ENCODE assay signal across 8 cellular contexts in the genomic region with DNA sequence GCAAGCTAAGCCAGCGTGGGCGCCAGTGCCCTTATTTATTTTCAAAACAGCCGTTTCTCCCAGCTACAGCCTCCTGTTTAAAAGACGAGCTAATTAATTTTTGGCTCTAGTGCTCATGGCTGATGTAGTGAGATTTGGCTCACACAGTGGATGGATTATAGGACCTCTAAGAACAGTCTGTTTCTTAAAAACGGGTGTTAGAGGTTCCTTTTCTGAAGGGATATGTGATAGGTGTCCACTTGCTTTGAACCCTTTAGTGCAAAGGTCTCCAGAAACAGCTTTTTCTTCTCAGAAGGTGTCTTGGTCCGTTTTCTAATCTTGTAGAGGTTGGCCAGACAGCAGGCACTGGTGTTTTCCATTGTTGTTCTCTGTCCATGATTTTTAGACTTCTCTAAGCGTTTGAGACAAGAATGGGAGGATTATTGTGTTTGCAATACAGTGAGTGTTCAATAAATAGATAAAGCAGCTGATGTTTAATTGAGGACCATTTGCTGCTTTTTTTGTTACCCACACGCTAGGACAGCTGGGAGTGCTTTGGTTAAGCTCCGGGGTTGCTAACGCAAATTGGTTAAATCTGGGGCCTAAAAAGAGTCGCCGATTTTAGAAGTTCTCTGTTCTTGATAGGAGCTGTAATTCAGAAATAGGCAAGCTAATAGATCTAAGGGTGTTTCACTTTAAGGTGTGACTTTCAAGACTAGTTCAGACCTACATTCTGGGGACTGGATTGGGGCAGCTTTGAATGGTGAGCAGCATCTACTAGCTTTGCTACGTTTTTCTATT. TPM values are rescaled to one million over a fixed set of nuclear protein-coding genes. Genes with fewer than 3 reads are reported as not detected.
DNase-seq lines count a peak whose midpoint lies in the region; ATAC-seq and TF ChIP-seq lines count a peak whose summit lies in the region.

No MANE protein-coding gene starts in this region.

- TF ChIP-seq EP300 in esophagus muscularis mucosa (IDR thresholded peaks at IDR 0.05): no peak
- no peak for TF ChIP-seq EP300 in ovary (IDR thresholded peaks at IDR 0.05)

- peaks cover 41% of the 10 kb centered on the region for H3K4me1 Mint-ChIP-seq in T-helper 1 cell treated with Interleukin-12 subunit alpha and Interleukin-12 subunit beta and Interleukin-4 antibody, amounts not matched to agents 30 μg/mL and 1 μg/mL, for 36 hours (ENCODE audit: low read depth)

- peaks cover 13 to 24% (median 21%) of the 10 kb centered on the region in 4 donors for H3K4me1 ChIP-seq in esophagus muscularis mucosa
- peaks cover 2% of the 10 kb centered on the region for H3K4me1 ChIP-seq in ovary (ENCODE audit: insufficient read depth)

- peaks cover 0 to 11% (median 2%) of the 10 kb centered on the region in 4 donors for H3K36me3 ChIP-seq in esophagus muscularis mucosa
- H3K36me3 ChIP-seq in ovary: no peaks in the 10 kb centered on the region

- H3K27me3 Mint-ChIP-seq in T-helper 1 cell treated with Interleukin-12 subunit alpha and Interleukin-12 subunit beta and Interleukin-4 antibody, amounts not matched to agents 30 μg/mL and 1 μg/mL, for 36 hours (ENCODE audit: low read depth): no peaks in the 10 kb centered on the region

- H3K27ac ChIP-seq in HL-60 (replicated peaks): peak overlapping the region; percentile 98
- H3K27ac ChIP-seq in esophagus muscularis mucosa (replicated peaks in 1 of 4): peak overlapping the region; percentile 94 to 98 (median 98)
- peak overlapping the region; percentile 85 to 95 for H3K27ac ChIP-seq in ovary

- no peak for TF ChIP-seq CTCF in HL-60 (IDR thresholded peaks at IDR 0.05; ENCODE audit: insufficient read depth, low read length)
- TF ChIP-seq CTCF in esophagus muscularis mucosa (IDR thresholded peaks at IDR 0.05): no peak
- TF ChIP-seq CTCF in ovary (IDR thresholded peaks at IDR 0.05): no peak

- H3K9me3 ChIP-seq in esophagus muscularis mucosa: no peaks in the 10 kb centered on the region
- H3K9me3 ChIP-seq in ovary: no peaks in the 10 kb centered on the region

- no peaks in the 10 kb centered on the region for H3K9me3 Mint-ChIP-seq in T-helper 1 cell treated with Interleukin-12 subunit alpha and Interleukin-12 subunit beta and Interleukin-4 antibody, amounts not matched to agents 30 μg/mL and 1 μg/mL, for 36 hours

- H3K4me3 Mint-ChIP-seq in T-helper 1 cell treated with Interleukin-12 subunit alpha and Interleukin-12 subunit beta and Interleukin-4 antibody, amounts not matched to agents 30 μg/mL and 1 μg/mL, for 36 hours: peak overlapping the region; percentile 93

- peak overlapping the region; percentile 62 for H3K4me3 ChIP-seq in HL-60 (replicated peaks; ENCODE audit: insufficient read depth, low read length)
- peak overlapping the region; percentile 75 to 96 (median 80) for H3K4me3 ChIP-seq in esophagus muscularis mucosa
- peak overlapping the region; percentile 97 for H3K4me3 ChIP-seq in ovary

- DNase-seq in activated CD4-positive, alpha-beta T cell treated with anti-CD3 and anti-CD28 coated beads for 48 hours: peak; percentile 55
- DNase-seq in activated CD4-positive, alpha-beta T cell treated with anti-CD3 and anti-CD28 coated beads for 1 hour: no peak
- DNase-seq in HL-60 (ENCODE audit: low read depth in 1 of 2, low spot score in 1 of 2) (peak in 1 of 2 experiments; percentile 18), esophagus muscularis mucosa (ENCODE audit: extremely low spot score) (no peak), ovary (no peak)
- DNase-seq in activated CD4-positive, CD25-positive, alpha-beta regulatory T cell treated with anti-CD3 and anti-CD28 coated beads, Interleukin-2, amount 50 U/mL, for 72 hours: no peak

- TF ChIP-seq POLR2A in esophagus muscularis mucosa (IDR thresholded peaks at IDR 0.05; ENCODE audit: low read depth) (no peak), ovary (IDR thresholded peaks at IDR 0.05) (no peak)

- peak overlapping the region; percentile 99 for H3K27ac Mint-ChIP-seq in T-helper 1 cell treated with Interleukin-12 subunit alpha and Interleukin-12 subunit beta and Interleukin-4 antibody, amounts not matched to agents 30 μg/mL and 1 μg/mL, for 36 hours

- no peaks in the 10 kb centered on the region for H3K27me3 ChIP-seq in HL-60 (ENCODE audit: insufficient read depth, poor library complexity, severe bottlenecking)
- no peaks in the 10 kb centered on the region for H3K27me3 ChIP-seq in esophagus muscularis mucosa
- H3K27me3 ChIP-seq in ovary: no peaks in the 10 kb centered on the region

- intact Hi-C loops in esophagus muscularis mucosa (cut with DNase I) (loop anchor here (10.0 kb wide), 1 partner anchor 357 kb away; a partner anchor contains a TSS), ovary (cut with DNase I) (no loop called here)

- peaks cover 9% of the 10 kb centered on the region for H3K36me3 Mint-ChIP-seq in T-helper 1 cell treated with Interleukin-12 subunit alpha and Interleukin-12 subunit beta and Interleukin-4 antibody, amounts not matched to agents 30 μg/mL and 1 μg/mL, for 36 hours (ENCODE audit: low read depth)

- ATAC-seq in GM18502 (IDR thresholded peaks at IDR 0.05; ENCODE audit: poor library complexity, unreplicated experiment): no peak

- WGBS in esophagus muscularis mucosa: 19% methylated on average over 13 of the region's 13 CpGs
- 11 to 17% (median 14%) methylated on average over 13 of the region's 13 CpGs for WGBS in ovary, 3 donors

RNA-seq across cellular contexts. Expression of a gene that starts 1.0 kb away (rescaled TPM):
- 10 to 100 TPM; 16.5 to 25.0 (median 19.0) TPM for total RNA-seq in esophagus muscularis mucosa
- total RNA-seq in ovary: 10 to 100 TPM in 6 of 7 donors, 1 to 10 TPM in 1; 6.2 to 20.4 (median 11.6) TPM
- polyA plus RNA-seq in ovary: 1 to 10 TPM; 7.2 to 9.7 TPM

RNA-seq across cellular contexts. Expression of a gene that starts 7.8 kb away (rescaled TPM):
- total RNA-seq in esophagus muscularis mucosa: 10 to 100 TPM; 15.9 to 22.9 (median 19.9) TPM
- 10 to 100 TPM in 5 of 7 donors, 1 to 10 TPM in 2; 5.0 to 19.6 (median 17.2) TPM for total RNA-seq in ovary
- polyA plus RNA-seq in ovary: 10 to 100 TPM; 13.3 to 33.3 TPM
